1 cellular context compared by ENCODE assay signal in the genomic region with DNA sequence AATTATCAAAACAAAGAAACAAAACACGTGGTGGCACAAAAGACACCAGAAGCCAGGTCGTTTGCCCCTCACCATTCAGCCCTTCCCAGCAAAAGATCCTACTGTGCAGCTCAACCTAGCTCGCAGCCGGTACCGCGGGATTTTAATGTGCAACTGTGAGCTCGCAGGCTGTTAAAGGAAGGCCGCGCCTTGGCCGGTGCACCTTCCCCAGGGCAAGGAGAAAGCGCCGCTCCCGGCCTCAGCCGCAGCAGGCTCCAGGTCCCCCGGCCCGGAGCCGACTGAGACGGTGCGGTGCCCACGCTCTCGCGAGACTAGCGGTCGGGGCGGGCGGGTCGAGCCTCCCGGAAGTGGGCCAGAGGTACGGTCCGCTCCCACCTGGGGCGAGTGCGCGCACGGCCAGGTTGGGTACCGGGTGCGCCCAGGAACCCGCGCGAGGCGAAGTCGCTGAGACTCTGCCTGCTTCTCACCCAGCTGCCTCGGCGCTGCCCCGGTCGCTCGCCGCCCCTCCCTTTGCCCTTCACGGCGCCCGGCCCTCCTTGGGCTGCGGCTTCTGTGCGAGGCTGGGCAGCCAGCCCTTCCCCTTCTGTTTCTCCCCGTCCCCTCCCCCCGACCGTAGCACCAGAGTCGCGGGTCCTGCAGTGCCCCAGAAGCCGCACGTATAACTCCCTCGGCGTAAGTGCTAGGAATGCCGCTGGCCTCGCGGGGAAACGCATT.
A peak's percentile ranks its signal among the peaks of the same experiment; 100 is the strongest.
TF ChIP-seq lines count a peak whose summit lies in the region.

A gene (plus strand): TSS at position 618 of the 714 bp plus-strand sequence. CDS start 682 bp downstream, outside the sequence.

TF ChIP-seq in K562, 482 proteins besides CTCF, POLR2A, EP300 and RAD21 (continued from another document and continues in another):
- TF ChIP-seq MYBL2 (IDR thresholded peaks at IDR 0.05; ENCODE audit: low read depth) (no peak), MYBL2 (CRISPR knock-in tag; IDR thresholded peaks at IDR 0.05; ENCODE audit: borderline replicate concordance) (no peak), NR2C2 (CRISPR knock-in tag; IDR thresholded peaks at IDR 0.05) (no peak), NR2C2 (tag; IDR thresholded peaks at IDR 0.05) (peak; percentile 77), TAL1 (IDR thresholded peaks at IDR 0.05) (no peak), BCL6 (CRISPR knock-in tag; IDR thresholded peaks at IDR 0.05) (no peak), ZNF586 (CRISPR knock-in tag; conservative IDR thresholded peaks at IDR 0.05) (no peak), NR2C1 (IDR thresholded peaks at IDR 0.05) (no peak), NR2C1 (tag; IDR thresholded peaks at IDR 0.05) (0 out of 2 replicates have a peak, but pooled peaks have one; percentile 6), YBX1 (IDR thresholded peaks at IDR 0.05) (no peak), MCM5 (IDR thresholded peaks at IDR 0.05; ENCODE audit: low read depth) (no peak), NFE2 (IDR thresholded peaks at IDR 0.05; ENCODE audit: low read depth) (no peak), ZNF444 (CRISPR knock-in tag; IDR thresholded peaks at IDR 0.05) (no peak), THRAP3 (IDR thresholded peaks at IDR 0.05; ENCODE audit: borderline replicate concordance) (no peak), ZBTB17 (CRISPR knock-in tag; IDR thresholded peaks at IDR 0.05) (peak; percentile 75; the same call in 1 of the 2 replicates), HLTF (IDR thresholded peaks at IDR 0.05) (peak; percentile 66; the same call in 1 of the 2 replicates), ATF1 (CRISPR knock-in tag; IDR thresholded peaks at IDR 0.05) (no peak), ATF1 (tag; IDR thresholded peaks at IDR 0.05) (peak; percentile 46; the same call in 1 of the 2 replicates), POLR2B (IDR thresholded peaks at IDR 0.05; ENCODE audit: low read depth, partially characterized antibody) (peak; percentile 80), CHD1 (IDR thresholded peaks at IDR 0.05; ENCODE audit: low read length) (peak; percentile 68), HDAC2 (IDR thresholded peaks at IDR 0.05) (0 out of 2 replicates have a peak, but pooled peaks have one; percentile 22)
- TF ChIP-seq, protein P1, sequence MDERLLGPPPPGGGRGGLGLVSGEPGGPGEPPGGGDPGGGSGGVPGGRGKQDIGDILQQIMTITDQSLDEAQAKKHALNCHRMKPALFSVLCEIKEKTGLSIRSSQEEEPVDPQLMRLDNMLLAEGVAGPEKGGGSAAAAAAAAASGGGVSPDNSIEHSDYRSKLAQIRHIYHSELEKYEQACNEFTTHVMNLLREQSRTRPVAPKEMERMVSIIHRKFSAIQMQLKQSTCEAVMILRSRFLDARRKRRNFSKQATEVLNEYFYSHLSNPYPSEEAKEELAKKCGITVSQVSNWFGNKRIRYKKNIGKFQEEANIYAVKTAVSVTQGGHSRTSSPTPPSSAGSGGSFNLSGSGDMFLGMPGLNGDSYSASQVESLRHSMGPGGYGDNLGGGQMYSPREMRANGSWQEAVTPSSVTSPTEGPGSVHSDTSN (CRISPR knock-in tag; IDR thresholded peaks at IDR 0.05; ENCODE audit: low read depth): peak; percentile 12; the same call in 1 of the 2 replicates
- TF ChIP-seq, protein P1 (tag; conservative IDR thresholded peaks at IDR 0.05; ENCODE audit: low read depth): no peak
- TF ChIP-seq, protein P2, sequence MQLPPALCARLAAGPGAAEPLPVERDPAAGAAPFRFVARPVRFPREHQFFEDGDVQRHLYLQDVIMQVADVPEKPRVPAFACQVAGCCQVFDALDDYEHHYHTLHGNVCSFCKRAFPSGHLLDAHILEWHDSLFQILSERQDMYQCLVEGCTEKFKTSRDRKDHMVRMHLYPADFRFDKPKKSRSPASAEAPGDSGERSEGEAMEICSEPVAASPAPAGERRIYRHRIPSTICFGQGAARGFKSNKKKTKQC (CRISPR knock-in tag; IDR thresholded peaks at IDR 0.05): no peak
- TF ChIP-seq, protein P3, sequence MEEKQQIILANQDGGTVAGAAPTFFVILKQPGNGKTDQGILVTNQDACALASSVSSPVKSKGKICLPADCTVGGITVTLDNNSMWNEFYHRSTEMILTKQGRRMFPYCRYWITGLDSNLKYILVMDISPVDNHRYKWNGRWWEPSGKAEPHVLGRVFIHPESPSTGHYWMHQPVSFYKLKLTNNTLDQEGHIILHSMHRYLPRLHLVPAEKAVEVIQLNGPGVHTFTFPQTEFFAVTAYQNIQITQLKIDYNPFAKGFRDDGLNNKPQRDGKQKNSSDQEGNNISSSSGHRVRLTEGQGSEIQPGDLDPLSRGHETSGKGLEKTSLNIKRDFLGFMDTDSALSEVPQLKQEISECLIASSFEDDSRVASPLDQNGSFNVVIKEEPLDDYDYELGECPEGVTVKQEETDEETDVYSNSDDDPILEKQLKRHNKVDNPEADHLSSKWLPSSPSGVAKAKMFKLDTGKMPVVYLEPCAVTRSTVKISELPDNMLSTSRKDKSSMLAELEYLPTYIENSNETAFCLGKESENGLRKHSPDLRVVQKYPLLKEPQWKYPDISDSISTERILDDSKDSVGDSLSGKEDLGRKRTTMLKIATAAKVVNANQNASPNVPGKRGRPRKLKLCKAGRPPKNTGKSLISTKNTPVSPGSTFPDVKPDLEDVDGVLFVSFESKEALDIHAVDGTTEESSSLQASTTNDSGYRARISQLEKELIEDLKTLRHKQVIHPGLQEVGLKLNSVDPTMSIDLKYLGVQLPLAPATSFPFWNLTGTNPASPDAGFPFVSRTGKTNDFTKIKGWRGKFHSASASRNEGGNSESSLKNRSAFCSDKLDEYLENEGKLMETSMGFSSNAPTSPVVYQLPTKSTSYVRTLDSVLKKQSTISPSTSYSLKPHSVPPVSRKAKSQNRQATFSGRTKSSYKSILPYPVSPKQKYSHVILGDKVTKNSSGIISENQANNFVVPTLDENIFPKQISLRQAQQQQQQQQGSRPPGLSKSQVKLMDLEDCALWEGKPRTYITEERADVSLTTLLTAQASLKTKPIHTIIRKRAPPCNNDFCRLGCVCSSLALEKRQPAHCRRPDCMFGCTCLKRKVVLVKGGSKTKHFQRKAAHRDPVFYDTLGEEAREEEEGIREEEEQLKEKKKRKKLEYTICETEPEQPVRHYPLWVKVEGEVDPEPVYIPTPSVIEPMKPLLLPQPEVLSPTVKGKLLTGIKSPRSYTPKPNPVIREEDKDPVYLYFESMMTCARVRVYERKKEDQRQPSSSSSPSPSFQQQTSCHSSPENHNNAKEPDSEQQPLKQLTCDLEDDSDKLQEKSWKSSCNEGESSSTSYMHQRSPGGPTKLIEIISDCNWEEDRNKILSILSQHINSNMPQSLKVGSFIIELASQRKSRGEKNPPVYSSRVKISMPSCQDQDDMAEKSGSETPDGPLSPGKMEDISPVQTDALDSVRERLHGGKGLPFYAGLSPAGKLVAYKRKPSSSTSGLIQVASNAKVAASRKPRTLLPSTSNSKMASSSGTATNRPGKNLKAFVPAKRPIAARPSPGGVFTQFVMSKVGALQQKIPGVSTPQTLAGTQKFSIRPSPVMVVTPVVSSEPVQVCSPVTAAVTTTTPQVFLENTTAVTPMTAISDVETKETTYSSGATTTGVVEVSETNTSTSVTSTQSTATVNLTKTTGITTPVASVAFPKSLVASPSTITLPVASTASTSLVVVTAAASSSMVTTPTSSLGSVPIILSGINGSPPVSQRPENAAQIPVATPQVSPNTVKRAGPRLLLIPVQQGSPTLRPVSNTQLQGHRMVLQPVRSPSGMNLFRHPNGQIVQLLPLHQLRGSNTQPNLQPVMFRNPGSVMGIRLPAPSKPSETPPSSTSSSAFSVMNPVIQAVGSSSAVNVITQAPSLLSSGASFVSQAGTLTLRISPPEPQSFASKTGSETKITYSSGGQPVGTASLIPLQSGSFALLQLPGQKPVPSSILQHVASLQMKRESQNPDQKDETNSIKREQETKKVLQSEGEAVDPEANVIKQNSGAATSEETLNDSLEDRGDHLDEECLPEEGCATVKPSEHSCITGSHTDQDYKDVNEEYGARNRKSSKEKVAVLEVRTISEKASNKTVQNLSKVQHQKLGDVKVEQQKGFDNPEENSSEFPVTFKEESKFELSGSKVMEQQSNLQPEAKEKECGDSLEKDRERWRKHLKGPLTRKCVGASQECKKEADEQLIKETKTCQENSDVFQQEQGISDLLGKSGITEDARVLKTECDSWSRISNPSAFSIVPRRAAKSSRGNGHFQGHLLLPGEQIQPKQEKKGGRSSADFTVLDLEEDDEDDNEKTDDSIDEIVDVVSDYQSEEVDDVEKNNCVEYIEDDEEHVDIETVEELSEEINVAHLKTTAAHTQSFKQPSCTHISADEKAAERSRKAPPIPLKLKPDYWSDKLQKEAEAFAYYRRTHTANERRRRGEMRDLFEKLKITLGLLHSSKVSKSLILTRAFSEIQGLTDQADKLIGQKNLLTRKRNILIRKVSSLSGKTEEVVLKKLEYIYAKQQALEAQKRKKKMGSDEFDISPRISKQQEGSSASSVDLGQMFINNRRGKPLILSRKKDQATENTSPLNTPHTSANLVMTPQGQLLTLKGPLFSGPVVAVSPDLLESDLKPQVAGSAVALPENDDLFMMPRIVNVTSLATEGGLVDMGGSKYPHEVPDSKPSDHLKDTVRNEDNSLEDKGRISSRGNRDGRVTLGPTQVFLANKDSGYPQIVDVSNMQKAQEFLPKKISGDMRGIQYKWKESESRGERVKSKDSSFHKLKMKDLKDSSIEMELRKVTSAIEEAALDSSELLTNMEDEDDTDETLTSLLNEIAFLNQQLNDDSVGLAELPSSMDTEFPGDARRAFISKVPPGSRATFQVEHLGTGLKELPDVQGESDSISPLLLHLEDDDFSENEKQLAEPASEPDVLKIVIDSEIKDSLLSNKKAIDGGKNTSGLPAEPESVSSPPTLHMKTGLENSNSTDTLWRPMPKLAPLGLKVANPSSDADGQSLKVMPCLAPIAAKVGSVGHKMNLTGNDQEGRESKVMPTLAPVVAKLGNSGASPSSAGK (IDR thresholded peaks at IDR 0.05): peak; percentile 77; the same call in 1 of the 2 replicates
- TF ChIP-seq, protein P4, sequence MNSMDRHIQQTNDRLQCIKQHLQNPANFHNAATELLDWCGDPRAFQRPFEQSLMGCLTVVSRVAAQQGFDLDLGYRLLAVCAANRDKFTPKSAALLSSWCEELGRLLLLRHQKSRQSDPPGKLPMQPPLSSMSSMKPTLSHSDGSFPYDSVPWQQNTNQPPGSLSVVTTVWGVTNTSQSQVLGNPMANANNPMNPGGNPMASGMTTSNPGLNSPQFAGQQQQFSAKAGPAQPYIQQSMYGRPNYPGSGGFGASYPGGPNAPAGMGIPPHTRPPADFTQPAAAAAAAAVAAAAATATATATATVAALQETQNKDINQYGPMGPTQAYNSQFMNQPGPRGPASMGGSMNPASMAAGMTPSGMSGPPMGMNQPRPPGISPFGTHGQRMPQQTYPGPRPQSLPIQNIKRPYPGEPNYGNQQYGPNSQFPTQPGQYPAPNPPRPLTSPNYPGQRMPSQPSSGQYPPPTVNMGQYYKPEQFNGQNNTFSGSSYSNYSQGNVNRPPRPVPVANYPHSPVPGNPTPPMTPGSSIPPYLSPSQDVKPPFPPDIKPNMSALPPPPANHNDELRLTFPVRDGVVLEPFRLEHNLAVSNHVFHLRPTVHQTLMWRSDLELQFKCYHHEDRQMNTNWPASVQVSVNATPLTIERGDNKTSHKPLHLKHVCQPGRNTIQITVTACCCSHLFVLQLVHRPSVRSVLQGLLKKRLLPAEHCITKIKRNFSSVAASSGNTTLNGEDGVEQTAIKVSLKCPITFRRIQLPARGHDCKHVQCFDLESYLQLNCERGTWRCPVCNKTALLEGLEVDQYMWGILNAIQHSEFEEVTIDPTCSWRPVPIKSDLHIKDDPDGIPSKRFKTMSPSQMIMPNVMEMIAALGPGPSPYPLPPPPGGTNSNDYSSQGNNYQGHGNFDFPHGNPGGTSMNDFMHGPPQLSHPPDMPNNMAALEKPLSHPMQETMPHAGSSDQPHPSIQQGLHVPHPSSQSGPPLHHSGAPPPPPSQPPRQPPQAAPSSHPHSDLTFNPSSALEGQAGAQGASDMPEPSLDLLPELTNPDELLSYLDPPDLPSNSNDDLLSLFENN (IDR thresholded peaks at IDR 0.05; ENCODE audit: low read depth in 2 of 2, low read length in 2 of 2): no peak
- TF ChIP-seq, protein P5, sequence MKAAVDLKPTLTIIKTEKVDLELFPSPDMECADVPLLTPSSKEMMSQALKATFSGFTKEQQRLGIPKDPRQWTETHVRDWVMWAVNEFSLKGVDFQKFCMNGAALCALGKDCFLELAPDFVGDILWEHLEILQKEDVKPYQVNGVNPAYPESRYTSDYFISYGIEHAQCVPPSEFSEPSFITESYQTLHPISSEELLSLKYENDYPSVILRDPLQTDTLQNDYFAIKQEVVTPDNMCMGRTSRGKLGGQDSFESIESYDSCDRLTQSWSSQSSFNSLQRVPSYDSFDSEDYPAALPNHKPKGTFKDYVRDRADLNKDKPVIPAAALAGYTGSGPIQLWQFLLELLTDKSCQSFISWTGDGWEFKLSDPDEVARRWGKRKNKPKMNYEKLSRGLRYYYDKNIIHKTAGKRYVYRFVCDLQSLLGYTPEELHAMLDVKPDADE (conservative IDR thresholded peaks at IDR 0.05; ENCODE audit: control insufficient read depth, low read depth, low read length): peak; percentile 70; the same call in 1 of the 2 replicates
- TF ChIP-seq, protein P6, sequence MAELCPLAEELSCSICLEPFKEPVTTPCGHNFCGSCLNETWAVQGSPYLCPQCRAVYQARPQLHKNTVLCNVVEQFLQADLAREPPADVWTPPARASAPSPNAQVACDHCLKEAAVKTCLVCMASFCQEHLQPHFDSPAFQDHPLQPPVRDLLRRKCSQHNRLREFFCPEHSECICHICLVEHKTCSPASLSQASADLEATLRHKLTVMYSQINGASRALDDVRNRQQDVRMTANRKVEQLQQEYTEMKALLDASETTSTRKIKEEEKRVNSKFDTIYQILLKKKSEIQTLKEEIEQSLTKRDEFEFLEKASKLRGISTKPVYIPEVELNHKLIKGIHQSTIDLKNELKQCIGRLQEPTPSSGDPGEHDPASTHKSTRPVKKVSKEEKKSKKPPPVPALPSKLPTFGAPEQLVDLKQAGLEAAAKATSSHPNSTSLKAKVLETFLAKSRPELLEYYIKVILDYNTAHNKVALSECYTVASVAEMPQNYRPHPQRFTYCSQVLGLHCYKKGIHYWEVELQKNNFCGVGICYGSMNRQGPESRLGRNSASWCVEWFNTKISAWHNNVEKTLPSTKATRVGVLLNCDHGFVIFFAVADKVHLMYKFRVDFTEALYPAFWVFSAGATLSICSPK (IDR thresholded peaks at IDR 0.05; ENCODE audit: borderline replicate concordance): no peak
- TF ChIP-seq, protein P7, sequence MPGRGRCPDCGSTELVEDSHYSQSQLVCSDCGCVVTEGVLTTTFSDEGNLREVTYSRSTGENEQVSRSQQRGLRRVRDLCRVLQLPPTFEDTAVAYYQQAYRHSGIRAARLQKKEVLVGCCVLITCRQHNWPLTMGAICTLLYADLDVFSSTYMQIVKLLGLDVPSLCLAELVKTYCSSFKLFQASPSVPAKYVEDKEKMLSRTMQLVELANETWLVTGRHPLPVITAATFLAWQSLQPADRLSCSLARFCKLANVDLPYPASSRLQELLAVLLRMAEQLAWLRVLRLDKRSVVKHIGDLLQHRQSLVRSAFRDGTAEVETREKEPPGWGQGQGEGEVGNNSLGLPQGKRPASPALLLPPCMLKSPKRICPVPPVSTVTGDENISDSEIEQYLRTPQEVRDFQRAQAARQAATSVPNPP (IDR thresholded peaks at IDR 0.05; ENCODE audit: borderline replicate concordance, insufficient read depth, insufficient read length): no peak
